Comparison of ENCODE assay signal across 8 cellular contexts in the genomic region with DNA sequence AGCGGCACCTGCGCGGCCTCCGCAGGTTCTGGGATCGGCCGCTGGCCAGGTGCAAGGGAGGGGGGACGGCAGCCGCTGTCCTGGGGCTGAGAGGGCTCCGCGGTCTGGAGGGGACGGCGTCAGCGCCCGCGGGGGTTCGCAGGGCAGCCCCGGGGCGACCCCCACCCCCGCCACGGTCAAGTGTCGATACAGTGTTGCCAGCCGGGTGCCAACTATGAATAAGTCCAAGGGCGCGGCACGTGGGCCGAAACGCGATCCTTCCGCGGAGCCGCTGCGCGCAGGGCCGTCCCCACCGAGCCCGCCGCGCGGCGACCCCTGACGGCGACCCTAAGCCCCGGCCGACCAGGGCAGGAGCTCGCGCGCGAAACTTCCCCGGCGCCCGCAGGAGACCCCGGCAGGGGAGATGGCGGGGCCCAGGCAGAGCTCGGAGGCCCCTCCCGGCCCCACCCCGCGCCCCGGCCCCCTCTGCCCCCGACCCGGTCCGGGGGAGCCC. TPM values are rescaled to one million over a fixed set of nuclear protein-coding genes. Genes with fewer than 3 reads are reported as not detected.
DNase-seq lines count a peak whose midpoint lies in the region; ATAC-seq, FAIRE-seq and TF ChIP-seq lines count a peak whose summit lies in the region.

No MANE protein-coding gene starts in this region.

- WGBS in GM12878 (ENCODE audit: insufficient coverage, insufficient replicate concordance, low lambda C conversion rate, missing lambda C conversion rate) = under 1% methylated on average over 39 of the region's 61 CpGs

- intact Hi-C loops in GM12878 (cut with micrococcal nuclease; ENCODE audit: unreplicated experiment) = loop anchor here (1.0 kb wide), 1 partner anchor 53 kb away; no protein-coding TSS in a partner anchor

- no peak for TF ChIP-seq RAD21 in GM12878 (IDR thresholded peaks at IDR 0.05; ENCODE audit: insufficient read depth, low read depth, low read length)

- TF ChIP-seq EP300 in GM12878 (IDR thresholded peaks at IDR 0.05; ENCODE audit: borderline replicate concordance in 1 of 2, control insufficient read depth in 1 of 2, low read depth in 2 of 2, low read length in 2 of 2) = no peak

- no peak for FAIRE-seq in GM12878 (lab: Jason Lieb, UNC)

- H3K9ac ChIP-seq in GM12878 (ENCODE audit: control insufficient read depth, insufficient read depth, low read length) = peak overlapping the region; percentile 71

- RAD21 ChIA-PET in GM12878 (lab: Charles Lee; ENCODE audit: unreplicated experiment) = interaction anchor here (0.8 to 2.7 kb wide), 5 partner anchors 9 to 75 kb away, joined by 3 to 18 read pairs (median 4); no protein-coding TSS in a partner anchor

- no peaks in the 10 kb centered on the region; the same call in 2 of the 3 replicates for H3K9me3 ChIP-seq in GM12878 (replicated peaks; ENCODE audit: control insufficient read depth, insufficient read depth, low read length)

- H4K20me1 ChIP-seq in GM12878 (ENCODE audit: control insufficient read depth, insufficient read depth) = 0 out of 2 replicates have a peak, but pooled peaks cover under 1% of the 10 kb centered on the region

- H3K79me2 ChIP-seq in GM12878 (ENCODE audit: control insufficient read depth, insufficient read depth, low read length) = peaks cover 45% of the 10 kb centered on the region

- in situ Hi-C loops in GM12878 (cut with MboI) = no loop called here

- CTCF ChIA-PET in GM12878 (lab: Yijun Ruan, JAX) = interaction anchor here (0.9 to 2.2 kb wide), 5 partner anchors 46 to 77 kb away, joined by 3 to 6 read pairs (median 5); no protein-coding TSS in a partner anchor

- peaks cover 21% of the 10 kb centered on the region for H3K4me1 ChIP-seq in GM12878 (ENCODE audit: control insufficient read depth, insufficient read depth, low read length)

- no TSS peak for BruUV-seq in GM12878 (replicated peaks; lab: Mats Ljungman, UMichigan)

- SMC1A ChIA-PET in GM12878 (lab: Charles Lee; ENCODE audit: uncharacterized antibody, unreplicated experiment) = interaction anchor here (0.8 to 2.8 kb wide), 7 partner anchors 9 to 57 kb away, joined by 3 to 10 read pairs (median 5); no protein-coding TSS in a partner anchor

- peak overlapping the region; percentile 69 for H3K27ac ChIP-seq in GM12878 (ENCODE audit: control insufficient read depth, insufficient read depth)

- TF ChIP-seq CTCF in AG09309 (IDR thresholded peaks at IDR 0.05; ENCODE audit: control insufficient read depth, insufficient read depth, low read depth, low read length, missing control alignments) = no peak
- TF ChIP-seq CTCF in GM12878 (IDR thresholded peaks at IDR 0.05 in 2 of 3, conservative IDR thresholded peaks at IDR 0.05 in 1 of 3; ENCODE audit: control insufficient read depth in 2 of 3, extremely low read depth in 1 of 3, insufficient read depth in 1 of 3, low read depth in 3 of 3, low read length in 3 of 3) = no peak

- peak overlapping the region; percentile 46 for H3K4me3 ChIP-seq in AG09309 (ENCODE audit: control insufficient read depth, low read depth, low read length)
- peak overlapping the region; percentile 76 for H3K4me3 ChIP-seq in GM12878

- peak overlapping the region; percentile 72 for H3K4me2 ChIP-seq in GM12878 (ENCODE audit: control insufficient read depth, insufficient read depth)

- H3K36me3 ChIP-seq in GM12878 (ENCODE audit: control insufficient read depth in 2 of 2, insufficient read depth in 2 of 2, low read length in 1 of 2) = peaks cover 0 to 8% of the 10 kb centered on the region in 2 experiments; a peak in 2 of 4 replicates

- H3K27me3 ChIP-seq in GM12878 (replicated peaks in 1 of 2; ENCODE audit: control insufficient read depth in 2 of 2, insufficient read depth in 2 of 2, low read length in 1 of 2) = no peaks in the 10 kb centered on the region

- POLR2A ChIA-PET in GM12878 (lab: Charles Lee) = interaction anchor here (0.6 to 2.4 kb wide), 5 partner anchors 15 to 60 kb away, joined by 3 to 8 read pairs (median 3); no protein-coding TSS in a partner anchor

- peak overlapping the region; percentile 41 for H2AFZ ChIP-seq in GM12878 (ENCODE audit: control insufficient read depth, low read depth, low read length)

- peak; percentile 67 for TF ChIP-seq POLR2A in GM12878 (IDR thresholded peaks at IDR 0.05; ENCODE audit: low read depth, low read length)

- no peak for DNase-seq in AG09309 (ENCODE audit: low read depth)
- DNase-seq in GM19238 (ENCODE audit: insufficient read length, low spot score) = peak; percentile 51
- DNase-seq in RKO (ENCODE audit: low spot score) = peak; percentile 39
- DNase-seq in GM12878 (ENCODE audit: low read depth, low spot score) = no peak
- DNase-seq in iPS-NIHi7 (ENCODE audit: extremely low spot score) = peak; percentile 84
- peak; percentile 30 to 39 for DNase-seq in stimulated activated CD4-positive, alpha-beta T cell treated with anti-CD3 and anti-CD28 coated beads, Interleukin-1b, Interleukin-23, amount 100 ng/mL, for 4 hours (ENCODE audit: low read depth in 2 of 2)
- DNase-seq in SKM-1 (lab: John Stamatoyannopoulos, UW; ENCODE audit: unreplicated experiment) = no peak
- no peak for DNase-seq in NCI-H1694 treated with DMSO at 0.1 percent for 48 hours (lab: John Stamatoyannopoulos, UW)

- peak; percentile 55 for ATAC-seq in GM12878

TF ChIP-seq in GM12878, 131 proteins besides CTCF, POLR2A, EP300 and RAD21 (continues in another document):
- TF ChIP-seq IKZF1 (conservative IDR thresholded peaks at IDR 0.05) = peak; percentile 78
- TF ChIP-seq STAT3 (IDR thresholded peaks at IDR 0.05; ENCODE audit: low read depth, low read length) = no peak
- TF ChIP-seq ATF2 (IDR thresholded peaks at IDR 0.05; ENCODE audit: low read length) = no peak
- TF ChIP-seq, protein P1, sequence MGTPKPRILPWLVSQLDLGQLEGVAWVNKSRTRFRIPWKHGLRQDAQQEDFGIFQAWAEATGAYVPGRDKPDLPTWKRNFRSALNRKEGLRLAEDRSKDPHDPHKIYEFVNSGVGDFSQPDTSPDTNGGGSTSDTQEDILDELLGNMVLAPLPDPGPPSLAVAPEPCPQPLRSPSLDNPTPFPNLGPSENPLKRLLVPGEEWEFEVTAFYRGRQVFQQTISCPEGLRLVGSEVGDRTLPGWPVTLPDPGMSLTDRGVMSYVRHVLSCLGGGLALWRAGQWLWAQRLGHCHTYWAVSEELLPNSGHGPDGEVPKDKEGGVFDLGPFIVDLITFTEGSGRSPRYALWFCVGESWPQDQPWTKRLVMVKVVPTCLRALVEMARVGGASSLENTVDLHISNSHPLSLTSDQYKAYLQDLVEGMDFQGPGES (IDR thresholded peaks at IDR 0.05) = no peak
- TF ChIP-seq NRF1 (conservative IDR thresholded peaks at IDR 0.05; ENCODE audit: low read depth, low read length) = no peak
- 0 out of 2 replicates have a peak, but pooled peaks have one; percentile 6 for TF ChIP-seq YY1 (IDR thresholded peaks at IDR 0.05; ENCODE audit: low read depth, low read length)
- 0 out of 2 replicates have a peak, but pooled peaks have one; percentile 18 for TF ChIP-seq TAF1 (IDR thresholded peaks at IDR 0.05; ENCODE audit: borderline replicate concordance, low read depth, low read length)

RNA-seq across cellular contexts. Expression of gene AGPAT3, which starts 0.7 kb away (rescaled TPM):
- 212 and 233 TPM in 2 replicates for total RNA-seq in GM12878 (2013; cell fraction: nucleolus; rRNA removed)
- total RNA-seq in GM12878 (2014; rRNA removed) (46.9 and 47.8 TPM in 2 replicates), GM12878 (2014; rRNA removed; fragmentation: Illumina TruSeq; extraction: Trizol) (26.1 and 28.2 TPM in 2 replicates), GM12878 (2021) (89.5 and 110 TPM in 2 replicates)
- 17.3 TPM for polyA plus RNA-seq in GM12878 (2011; ENCODE audit: low read depth)
- polyA plus RNA-seq in GM12878 (2011; rRNA removed) (27.6 and 47.8 TPM in 2 replicates), GM12878 (2014; fragmentation: Illumina TruSeq; extraction: Trizol) (19.0 and 28.7 TPM in 2 replicates), GM12878 (2014; fragmentation: Nextera tagmentation; extraction: Ambion mirVana) (1 to 10 TPM; 1.2 to 3.7 TPM), GM12878 (2014; rRNA removed) (50.0 and 53.6 TPM in 2 replicates), GM12878 (2016; fragmentation: Nextera tagmentation; extraction: Ambion mirVana) (10 to 100 TPM; 17.5 to 33.0 TPM)
- 59.2 and 60.5 TPM in 2 replicates for polyA plus RNA-seq in GM12878 (2011; cell fraction: cytosol; rRNA removed)
- 80.2 and 83.8 TPM in 2 replicates for polyA plus RNA-seq in GM12878 (2011; cell fraction: nucleus; rRNA removed)
- polyA plus RNA-seq in GM12878 (2012) = 36.8 and 49.6 TPM in 2 replicates
- polyA minus RNA-seq in GM12878 (2011; rRNA and poly(A)+ RNA removed) = 62.2 and 76.5 TPM in 2 replicates
- 24.3 and 30.6 TPM in 2 replicates for polyA minus RNA-seq in GM12878 (2011; cell fraction: cytosol; rRNA and poly(A)+ RNA removed)
- polyA minus RNA-seq in GM12878 (2011; cell fraction: nucleus; rRNA and poly(A)+ RNA removed) = 23.3 and 43.3 TPM in 2 replicates

Comparison
In these comparisons a context has a peak if more than half of its experiments do, and no peak if none do; other contexts are left out.
1. DNase-seq: peak in GM19238 (single experiment), RKO (single experiment), iPS-NIHi7 (single experiment) and stimulated activated CD4-positive, alpha-beta T cell treated with anti-CD3 and anti-CD28 coated beads, Interleukin-1b, Interleukin-23, amount 100 ng/mL, for 4 hours (2 of 2); none in AG09309 (single experiment), GM12878 (single experiment), SKM-1 (single experiment) and NCI-H1694 treated with DMSO at 0.1 percent for 48 hours (single experiment).